Comparison of ENCODE assay signal across 3 cellular contexts in the genomic region with DNA sequence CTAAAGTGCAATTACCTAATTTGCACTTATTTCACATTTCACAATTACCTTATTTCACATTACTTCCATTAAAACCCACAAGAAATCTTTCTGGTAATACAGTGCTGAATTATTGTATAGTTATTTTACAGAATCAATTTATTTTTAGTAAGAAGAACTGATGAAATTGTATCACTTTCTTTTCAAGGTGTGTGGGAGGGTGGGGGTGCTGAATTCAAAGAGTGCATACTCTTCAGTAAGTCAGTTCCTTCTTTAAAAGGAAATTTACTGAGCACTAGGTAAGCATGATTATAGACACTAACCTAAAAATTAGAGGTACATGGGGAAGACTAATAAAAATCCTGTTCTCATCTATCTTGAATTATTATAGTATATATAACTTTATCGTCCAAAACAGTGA.
"Had no signal": no experiment of that assay in that cellular context is flagged by ENCODE, and none has a peak within 500 bp of the region (broad histone marks: within the 10 kb centered on the region; RNA-seq: fewer than 3 reads in every experiment).

No MANE protein-coding gene starts in this region.

- ATAC-seq: GM12878 had no signal

- DNase-seq: GDM1, GF-D8 had no signal

- H3K4me3 ChIP-seq: GM12878 had no signal
